1 cellular context compared by ENCODE assay signal in genomic region chr12:47033797-47034555, GRCh38.
TF ChIP-seq lines count a peak whose summit lies in the region.

No MANE protein-coding gene starts in this region.

TF ChIP-seq in H1, 55 proteins besides CTCF, POLR2A, EP300 and RAD21:
- TF ChIP-seq, protein P1, sequence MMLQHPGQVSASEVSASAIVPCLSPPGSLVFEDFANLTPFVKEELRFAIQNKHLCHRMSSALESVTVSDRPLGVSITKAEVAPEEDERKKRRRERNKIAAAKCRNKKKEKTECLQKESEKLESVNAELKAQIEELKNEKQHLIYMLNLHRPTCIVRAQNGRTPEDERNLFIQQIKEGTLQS (IDR thresholded peaks at IDR 0.05; ENCODE audit: insufficient read depth, low read depth, low read length), result no peak
- TF ChIP-seq CHD1 (IDR thresholded peaks at IDR 0.05; ENCODE audit: low read depth, low read length) (no peak), NRF1 (IDR thresholded peaks at IDR 0.05; ENCODE audit: low read depth, low read length) (no peak), TEAD4 (IDR thresholded peaks at IDR 0.05; ENCODE audit: low read depth, low read length) (no peak), JUN (IDR thresholded peaks at IDR 0.05; ENCODE audit: low read depth, low read length) (no peak), GABPA (IDR thresholded peaks at IDR 0.05; ENCODE audit: borderline replicate concordance, insufficient read depth, low read length) (no peak), SUZ12 (IDR thresholded peaks at IDR 0.05; ENCODE audit: low read length) (no peak), SIRT6 (IDR thresholded peaks at IDR 0.05; ENCODE audit: low read length) (no peak)
